8 cellular contexts compared by ENCODE assay signal in the genomic region with DNA sequence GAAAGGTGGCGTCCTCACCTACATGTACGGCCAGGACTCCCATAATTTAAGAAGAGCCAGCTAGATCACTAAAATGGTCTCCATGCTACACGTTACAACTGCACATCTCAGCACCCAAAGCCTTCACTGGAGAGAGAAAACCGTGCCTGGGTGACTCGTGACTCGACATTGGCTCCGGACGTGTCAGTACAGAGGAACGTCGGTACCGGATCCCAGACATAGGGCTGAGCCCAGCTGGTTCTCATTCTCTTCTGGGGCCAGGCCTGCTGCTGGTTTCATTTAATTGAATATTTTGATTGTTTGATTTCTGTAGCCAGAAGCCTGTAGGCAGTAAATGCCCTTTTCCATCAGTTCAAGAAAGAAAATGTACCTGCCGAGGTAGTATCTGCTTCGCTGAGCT.
DNase-seq lines count a peak whose midpoint lies in the region; ATAC-seq, FAIRE-seq and TF ChIP-seq lines count a peak whose summit lies in the region.

No MANE protein-coding gene starts in this region.

- in situ Hi-C loops in KBM-7 (cut with MboI; ENCODE audit: low pct_unique_long_range_greater_than_20kb, low sequenced_read_pairs), result loop anchor here (25.0 kb wide), 1 partner anchor 183 kb away; no protein-coding TSS in a partner anchor

- no peak for FAIRE-seq in A549 (lab: Jason Lieb, UNC)

- H3K27ac ChIP-seq in A549 (peak overlapping the region; percentile 6 to 54; a peak in 3 of 6 replicates), SK-N-MC (no peak overlapping the region), right atrium auricular region (peak overlapping the region; percentile 2 to 29)

- no peak for TF ChIP-seq EP300 in A549 (IDR thresholded peaks at IDR 0.05)

- H3K4me1 ChIP-seq in A549 (peaks cover 4% of the 10 kb centered on the region; the same call in 2 of the 3 replicates), right atrium auricular region (peaks cover 0 to 12% of the 10 kb centered on the region in 2 donors)

- no peaks in the 10 kb centered on the region for H3K36me3 ChIP-seq in SK-N-MC (ENCODE audit: insufficient read depth, low read length)
- H3K36me3 ChIP-seq in right atrium auricular region, result no peaks in the 10 kb centered on the region

- no peaks in the 10 kb centered on the region for H3K27me3 ChIP-seq in right atrium auricular region

- TF ChIP-seq CTCF in A549 (IDR thresholded peaks at IDR 0.05), result no peak
- TF ChIP-seq CTCF in right atrium auricular region (IDR thresholded peaks at IDR 0.05), result no peak

- no peak overlapping the region for H3K9ac ChIP-seq in SK-N-MC (ENCODE audit: insufficient read length)

- no peak for DNase-seq in A549 (ENCODE audit: low read depth in 1 of 2, low spot score in 1 of 2)
- DNase-seq in SK-N-MC (ENCODE audit: low read depth, low spot score), result no peak
- no peak for DNase-seq in right atrium auricular region (ENCODE audit: low spot score)
- DNase-seq in mesenteric fat pad (ENCODE audit: low spot score), result no peak
- no peak for DNase-seq in KBM-7

- ATAC-seq in A549, result peak; percentile 33 to 49; a peak in 4 of 6 replicates
- peak; percentile 9 for ATAC-seq in GM19397 (IDR thresholded peaks at IDR 0.05; ENCODE audit: unreplicated experiment)
- ATAC-seq in GM21529 (IDR thresholded peaks at IDR 0.05; ENCODE audit: unreplicated experiment), result no peak
- ATAC-seq in GM21576 (IDR thresholded peaks at IDR 0.05; ENCODE audit: unreplicated experiment), result no peak

- WGBS in A549 (ENCODE audit: missing lambda C conversion rate), result 42% methylated on average over 13 of the region's 13 CpGs

- no peak for TF ChIP-seq POLR2A in A549 (IDR thresholded peaks at IDR 0.05; ENCODE audit: low read length)

- CTCF ChIA-PET in A549 (lab: Yijun Ruan, JAX), result interaction anchor here (0.6 to 7.1 kb wide), 63 partner anchors 10 to 1678 kb away, joined by 3 to 68 read pairs (median 4); no protein-coding TSS in a partner anchor

- H3K4me3 ChIP-seq in A549, result no peak overlapping the region
- 0 out of 2 replicates have a peak overlapping the region, but pooled peaks have one; percentile 2 for H3K4me3 ChIP-seq in SK-N-MC
- peak overlapping the region in 1 of 2 donors; percentile 15 for H3K4me3 ChIP-seq in right atrium auricular region

- TF ChIP-seq RAD21 in A549 (conservative IDR thresholded peaks at IDR 0.05 in 1 of 2, IDR thresholded peaks at IDR 0.05 in 1 of 2), result no peak

- peaks cover 11% of the 10 kb centered on the region; the same call in 2 of the 3 replicates for H3K9me3 ChIP-seq in A549
- H3K9me3 ChIP-seq in SK-N-MC (ENCODE audit: low read depth, low read length), result no peaks in the 10 kb centered on the region
- peaks cover 0 to 14% of the 10 kb centered on the region in 2 donors for H3K9me3 ChIP-seq in right atrium auricular region

- H3K4me2 ChIP-seq in A549, result peak overlapping the region; percentile 64

- POLR2A ChIA-PET in A549 (lab: Yijun Ruan, JAX), result interaction anchor here (0.8 to 1.5 kb wide), 3 partner anchors 711 to 1576 kb away, joined by 3 to 4 read pairs (median 4); partner anchors contain the start of genes DUSP10 and HLX

TF ChIP-seq in A549, 52 proteins besides CTCF, POLR2A, EP300 and RAD21:
- TF ChIP-seq, protein P1, sequence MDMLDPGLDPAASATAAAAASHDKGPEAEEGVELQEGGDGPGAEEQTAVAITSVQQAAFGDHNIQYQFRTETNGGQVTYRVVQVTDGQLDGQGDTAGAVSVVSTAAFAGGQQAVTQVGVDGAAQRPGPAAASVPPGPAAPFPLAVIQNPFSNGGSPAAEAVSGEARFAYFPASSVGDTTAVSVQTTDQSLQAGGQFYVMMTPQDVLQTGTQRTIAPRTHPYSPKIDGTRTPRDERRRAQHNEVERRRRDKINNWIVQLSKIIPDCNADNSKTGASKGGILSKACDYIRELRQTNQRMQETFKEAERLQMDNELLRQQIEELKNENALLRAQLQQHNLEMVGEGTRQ (IDR thresholded peaks at IDR 0.05), result no peak
- TF ChIP-seq CHD4 (IDR thresholded peaks at IDR 0.05; ENCODE audit: borderline replicate concordance) (no peak), FOSL2 (IDR thresholded peaks at IDR 0.05) (no peak), FOSL2 (CRISPR knock-in tag; IDR thresholded peaks at IDR 0.05) (no peak), RFX5 (IDR thresholded peaks at IDR 0.05) (no peak), CBX2 (IDR thresholded peaks at IDR 0.05; ENCODE audit: borderline replicate concordance, low read depth) (no peak), CEBPB (IDR thresholded peaks at IDR 0.05) (no peak), NR3C1 (IDR thresholded peaks at IDR 0.05) (no peak), KDM1A (IDR thresholded peaks at IDR 0.05; ENCODE audit: low read depth) (no peak), MAFK (IDR thresholded peaks at IDR 0.05; ENCODE audit: partially characterized antibody) (no peak), RCOR1 (IDR thresholded peaks at IDR 0.05; ENCODE audit: low read depth, low read length) (no peak), ZSCAN20 (CRISPR knock-in tag; IDR thresholded peaks at IDR 0.05) (no peak), ZNF302 (CRISPR knock-in tag; IDR thresholded peaks at IDR 0.05) (no peak)
- TF ChIP-seq, protein P2, sequence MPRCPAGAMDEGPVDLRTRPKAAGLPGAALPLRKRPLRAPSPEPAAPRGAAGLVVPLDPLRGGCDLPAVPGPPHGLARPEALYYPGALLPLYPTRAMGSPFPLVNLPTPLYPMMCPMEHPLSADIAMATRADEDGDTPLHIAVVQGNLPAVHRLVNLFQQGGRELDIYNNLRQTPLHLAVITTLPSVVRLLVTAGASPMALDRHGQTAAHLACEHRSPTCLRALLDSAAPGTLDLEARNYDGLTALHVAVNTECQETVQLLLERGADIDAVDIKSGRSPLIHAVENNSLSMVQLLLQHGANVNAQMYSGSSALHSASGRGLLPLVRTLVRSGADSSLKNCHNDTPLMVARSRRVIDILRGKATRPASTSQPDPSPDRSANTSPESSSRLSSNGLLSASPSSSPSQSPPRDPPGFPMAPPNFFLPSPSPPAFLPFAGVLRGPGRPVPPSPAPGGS (IDR thresholded peaks at IDR 0.05), result no peak
- TF ChIP-seq, protein P3, sequence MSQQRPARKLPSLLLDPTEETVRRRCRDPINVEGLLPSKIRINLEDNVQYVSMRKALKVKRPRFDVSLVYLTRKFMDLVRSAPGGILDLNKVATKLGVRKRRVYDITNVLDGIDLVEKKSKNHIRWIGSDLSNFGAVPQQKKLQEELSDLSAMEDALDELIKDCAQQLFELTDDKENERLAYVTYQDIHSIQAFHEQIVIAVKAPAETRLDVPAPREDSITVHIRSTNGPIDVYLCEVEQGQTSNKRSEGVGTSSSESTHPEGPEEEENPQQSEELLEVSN (IDR thresholded peaks at IDR 0.05; ENCODE audit: borderline replicate concordance, low read depth), result no peak

Comparison
In these comparisons a context has a peak if more than half of its experiments do, and no peak if none do; other contexts are left out.
1. ATAC-seq: peak in A549 (2 of 2) and GM19397 (single experiment); none in GM21529 (single experiment) and GM21576 (single experiment).